ENCODE assay signal across 1 cellular context in the genomic region with DNA sequence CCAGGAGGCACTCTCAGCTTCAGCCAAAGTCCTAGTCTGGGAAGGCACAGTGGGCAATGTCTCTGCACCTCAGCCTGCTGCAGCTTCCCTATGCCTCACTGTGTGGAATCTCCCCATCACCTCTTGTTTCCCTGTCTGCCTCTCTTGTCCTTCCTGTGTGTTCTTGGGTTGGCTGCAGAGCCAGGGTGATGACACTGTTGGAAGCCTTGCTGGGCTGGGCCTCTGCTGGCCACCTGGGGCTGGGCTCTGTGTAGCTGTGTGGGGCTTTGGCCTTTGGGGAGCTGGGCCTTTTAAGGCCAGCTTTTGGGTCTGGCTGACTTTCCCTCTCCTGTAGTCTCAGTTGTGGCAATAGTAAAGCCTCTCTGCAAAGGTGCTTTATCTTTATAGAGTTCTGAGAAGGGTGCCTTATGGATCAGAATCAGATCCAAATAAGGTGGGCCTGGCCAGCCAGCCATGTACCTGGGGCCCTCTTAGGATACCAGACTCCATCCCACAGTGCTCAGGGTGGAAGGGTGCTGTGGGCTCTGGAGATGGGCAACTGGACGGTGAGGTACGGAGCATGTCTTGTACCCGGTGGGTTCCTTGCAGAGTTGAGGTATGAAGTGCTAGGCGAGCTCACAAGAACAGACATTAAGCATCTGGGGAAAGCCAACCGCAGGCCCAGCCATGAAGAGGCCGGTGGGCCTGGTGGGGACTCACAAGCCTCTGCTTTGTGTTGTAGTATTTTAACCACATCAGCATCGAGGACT.
TF ChIP-seq lines count a peak whose summit lies in the region.

No MANE protein-coding gene starts in this region.

TF ChIP-seq in SK-N-SH treated with all-trans-retinoic acid at 6 μM for 48 hours, 23 proteins besides CTCF, POLR2A, EP300 and RAD21 (continued from another document):
- no peak for TF ChIP-seq CREB5 (CRISPR knock-in tag; IDR thresholded peaks at IDR 0.05; ENCODE audit: low read depth)
- no peak for TF ChIP-seq CSDC2 (CRISPR knock-in tag; IDR thresholded peaks at IDR 0.05)
- no peak for TF ChIP-seq OSR1 (CRISPR knock-in tag; IDR thresholded peaks at IDR 0.05)
- TF ChIP-seq ZNF565 (CRISPR knock-in tag; conservative IDR thresholded peaks at IDR 0.05; ENCODE audit: low read depth): no peak
- TF ChIP-seq PPARA (CRISPR knock-in tag; IDR thresholded peaks at IDR 0.05; ENCODE audit: borderline replicate concordance): no peak
- no peak for TF ChIP-seq ZFP30 (CRISPR knock-in tag; IDR thresholded peaks at IDR 0.05)
TF ChIP-seq in SK-N-SH treated with all-trans-retinoic acid at 6 μM for 48 hours: peak in this region for 0.
